Comparison of ENCODE assay signal across 24 cellular contexts in the genomic region with DNA sequence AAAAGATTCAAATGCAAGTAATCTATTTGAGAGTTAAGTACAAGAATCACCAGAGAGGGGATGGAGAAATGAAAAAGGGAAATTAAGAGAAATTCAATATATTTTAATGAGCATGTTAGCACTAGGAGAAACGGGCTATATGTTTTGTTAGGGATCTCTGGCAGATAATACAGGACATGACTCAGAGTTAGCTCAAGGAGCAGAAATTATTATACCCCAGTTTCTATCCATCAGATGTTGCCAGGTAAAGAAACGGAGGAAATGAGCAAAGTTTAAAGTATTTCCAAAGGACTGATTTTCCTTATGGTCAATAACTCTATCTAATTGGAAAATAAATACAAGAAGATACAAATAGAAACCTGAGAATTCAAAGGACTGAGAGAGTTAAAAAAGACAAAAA.
DNase-seq lines count a peak whose midpoint lies in the region; ATAC-seq, FAIRE-seq and TF ChIP-seq lines count a peak whose summit lies in the region.
"Had no signal": no experiment of that assay in that cellular context is flagged by ENCODE, and none has a peak within 500 bp of the region (broad histone marks: within the 10 kb centered on the region; RNA-seq: fewer than 3 reads in every experiment).

No MANE protein-coding gene starts in this region.

- H3K27ac ChIP-seq in foreskin keratinocyte: peak overlapping the region; percentile 60
- H3K27ac ChIP-seq: A549, KMS-11, SJCRH30 had no signal

- peak; percentile 98 for ATAC-seq in foreskin keratinocyte
- ATAC-seq: A549, GM12878 had no signal

- no peak for TF ChIP-seq CTCF in astrocyte of the spinal cord (IDR thresholded peaks at IDR 0.05; ENCODE audit: low read depth, low read length)
- no peak for TF ChIP-seq CTCF in foreskin keratinocyte (conservative IDR thresholded peaks at IDR 0.05)

- DNase-seq in Daoy (ENCODE audit: low read depth) (peak; percentile 14), HTR-8/SVneo (ENCODE audit: insufficient read length, low spot score) (peak; percentile 0), astrocyte of the spinal cord (ENCODE audit: low read depth, low spot score) (peak; percentile 37), foreskin keratinocyte (peak; percentile 35 to 79), activated gamma-delta T cell (lab: John Stamatoyannopoulos, UW) (no peak), LoVo (ENCODE audit: low spot score) (no peak), NCI-H2196 treated with DMSO at 0.1 percent for 48 hours (lab: John Stamatoyannopoulos, UW; ENCODE audit: unreplicated experiment) (no peak), GF-D8 (lab: John Stamatoyannopoulos, UW) (no peak)
- DNase-seq: BE2C, DMS53, EL, H7, HFFc6, IMR-90, MV-4-11, NCI-H1417, NCI-H187, NCI-H446 treated with DMSO at 0.1 percent for 48 hours, NCI-H69, SJCRH30 had no signal

- no peak overlapping the region for H3K4me3 ChIP-seq in astrocyte of the spinal cord (ENCODE audit: low read depth, low read length)
- H3K4me3 ChIP-seq: A549, GM12878, SJCRH30 had no signal

- FAIRE-seq in HTR-8/SVneo (lab: Jason Lieb, UNC): no peak
- FAIRE-seq: A549, D721Med, GM12878 had no signal

- in situ Hi-C loops in astrocyte of the spinal cord (cut with HindIII; ENCODE audit: low sequenced_read_pairs): no loop called here

- peaks cover 15% of the 10 kb centered on the region for H3K4me1 ChIP-seq in foreskin keratinocyte
- H3K4me1 ChIP-seq: A549, BE2C, SJCRH30 had no signal

- H3K27me3 ChIP-seq in foreskin keratinocyte: no peaks in the 10 kb centered on the region
- H3K27me3 ChIP-seq: BE2C, SJCRH30 had no signal

Comparison
In these comparisons a context has a peak if more than half of its experiments do, and no peak if none do; other contexts are left out.
1. DNase-seq: peak in Daoy (single experiment), HTR-8/SVneo (single experiment), astrocyte of the spinal cord (single experiment) and foreskin keratinocyte (2 of 2); none in activated gamma-delta T cell (single experiment), LoVo (single experiment), NCI-H2196 treated with DMSO at 0.1 percent for 48 hours (single experiment) and GF-D8 (single experiment).